8 cellular contexts compared by ENCODE assay signal in genomic region chr11:7512525-7513209, GRCh38. TPM values are rescaled to one million over a fixed set of nuclear protein-coding genes. Genes with fewer than 3 reads are reported as not detected.
A peak's percentile ranks its signal among the peaks of the same experiment; 100 is the strongest.
DNase-seq lines count a peak whose midpoint lies in the region; ATAC-seq and TF ChIP-seq lines count a peak whose summit lies in the region.

No MANE protein-coding gene starts in this region.

- peaks cover 0 to 9% of the 10 kb centered on the region in 2 donors for H3K36me3 Mint-ChIP-seq in activated naive CD4-positive, alpha-beta T cell treated with anti-CD3 and anti-CD28 coated beads, Interleukin-2, amount 50 U/mL, for 72 hours

- H3K27ac ChIP-seq in HUES6 (ENCODE audit: low read depth, low read length) (no peak overlapping the region), prostate gland (peak overlapping the region; percentile 86 to 91)

- TF ChIP-seq CTCF in GM06990 (IDR thresholded peaks at IDR 0.05; ENCODE audit: insufficient read depth, low read length, poor library complexity, severe bottlenecking) (peak; percentile 20), prostate gland (IDR thresholded peaks at IDR 0.05) (peak in 2 of 4 experiments; percentile 11 to 20)

- H3K4me1 ChIP-seq in HUES6 (ENCODE audit: control insufficient read depth, insufficient read depth, low read length) (peaks cover 7% of the 10 kb centered on the region), prostate gland (replicated peaks) (peaks cover 17% of the 10 kb centered on the region)

- POLR2A ChIA-PET in HEK293T (lab: Yijun Ruan, JAX) = no interaction called here

- H3K9ac ChIP-seq in HUES6 (ENCODE audit: low read length) = no peak overlapping the region

- no peaks in the 10 kb centered on the region for H3K36me3 ChIP-seq in GM06990 (ENCODE audit: control insufficient read depth, insufficient read depth, low read length)
- no peaks in the 10 kb centered on the region for H3K36me3 ChIP-seq in HUES6 (ENCODE audit: control insufficient read depth, insufficient read depth, low read length)
- H3K36me3 ChIP-seq in prostate gland = no peaks in the 10 kb centered on the region

- peak; percentile 8 for TF ChIP-seq POLR2A in prostate gland (IDR thresholded peaks at IDR 0.05)

- peak overlapping the region; percentile 97 for H3K4me3 ChIP-seq in GM06990 (replicated peaks; ENCODE audit: low read depth, low read length)
- peak overlapping the region; percentile 82 for H3K4me3 ChIP-seq in HUES6 (ENCODE audit: low read depth, low read length)
- peak overlapping the region; percentile 65 to 82 for H3K4me3 ChIP-seq in prostate gland

- CTCF ChIA-PET in HEK293T (lab: Yijun Ruan, JAX) = interaction anchor here (0.6 to 1.6 kb wide), 10 partner anchors 11 to 678 kb away, joined by 3 to 11 read pairs (median 3); no protein-coding TSS in a partner anchor

- peak overlapping the region; percentile 93 to 94 for H3K27ac Mint-ChIP-seq in activated naive CD4-positive, alpha-beta T cell treated with anti-CD3 and anti-CD28 coated beads, Interleukin-2, amount 50 U/mL, for 72 hours

- no peaks in the 10 kb centered on the region for H3K9me3 ChIP-seq in HUES6 (ENCODE audit: control insufficient read depth, insufficient read depth, low read depth, low read length)
- H3K9me3 ChIP-seq in prostate gland = no peaks in the 10 kb centered on the region

- ATAC-seq in GM21381 (IDR thresholded peaks at IDR 0.05; ENCODE audit: unreplicated experiment) (peak; percentile 63), left cardiac atrium (peak; percentile 63 to 70)
- ATAC-seq in activated naive CD4-positive, alpha-beta T cell treated with anti-CD3 and anti-CD28 coated beads, Interleukin-2, amount 50 U/mL, for 72 hours = peak; percentile 17 to 43

- peaks cover 0 to 8% of the 10 kb centered on the region in 2 donors for H3K9me3 Mint-ChIP-seq in activated naive CD4-positive, alpha-beta T cell treated with anti-CD3 and anti-CD28 coated beads, Interleukin-2, amount 50 U/mL, for 72 hours

- 3% methylated on average over 17 of the region's 17 CpGs for WGBS in prostate gland

- DNase-seq in GM06990 (ENCODE audit: extremely low read depth, insufficient read length) (peak; percentile 79), left cardiac atrium (peak; percentile 85), prostate gland (ENCODE audit: low spot score) (peak; percentile 49), NCI-H69 (lab: John Stamatoyannopoulos, UW) (no peak), HEK293T (ENCODE audit: extremely low spot score) (no peak)
- DNase-seq in activated naive CD4-positive, alpha-beta T cell treated with anti-CD3 and anti-CD28 coated beads, Interleukin-2, amount 50 U/mL, for 72 hours (ENCODE audit: low spot score in 2 of 2) = peak in 1 of 2 donors; percentile 12

- no peaks in the 10 kb centered on the region for H3K27me3 ChIP-seq in GM06990 (replicated peaks; ENCODE audit: control insufficient read depth, insufficient read depth, low read length)
- H3K27me3 ChIP-seq in HUES6 (ENCODE audit: control insufficient read depth, insufficient read depth, low read length) = peaks cover 27% of the 10 kb centered on the region
- H3K27me3 ChIP-seq in prostate gland (replicated peaks; ENCODE audit: insufficient read depth) = no peaks in the 10 kb centered on the region

- intact Hi-C loops in left cardiac atrium (cut with DNase I) (loop anchor here in 1 of 2 donors (5.0 kb wide), 2 partner anchors 45 to 65 kb away; no protein-coding TSS in a partner anchor), prostate gland (cut with DNase I) (loop anchor here (5.0 kb wide), 2 partner anchors 60 to 155 kb away; no protein-coding TSS in a partner anchor)

TF ChIP-seq in HEK293T, 16 proteins besides CTCF, POLR2A, EP300 and RAD21:
- no peak for TF ChIP-seq ARNT (IDR thresholded peaks at IDR 0.05)
- TF ChIP-seq SP1 (IDR thresholded peaks at IDR 0.05) = no peak
- no peak for TF ChIP-seq ZNF384 (IDR thresholded peaks at IDR 0.05)
- no peak for TF ChIP-seq TARDBP (IDR thresholded peaks at IDR 0.05)
TF ChIP-seq in HEK293T: peak in this region for 0.

RNA-seq across cellular contexts. Expression of gene PPFIBP2, which starts 1.1 kb away (rescaled TPM):
- total RNA-seq in activated naive CD4-positive, alpha-beta T cell treated with anti-CD3 and anti-CD28 coated beads, Interleukin-2, amount 50 U/mL, for 72 hours = 10 to 100 TPM; 13.7 to 19.9 TPM
- 10 to 100 TPM; 16.3 to 25.5 TPM for total RNA-seq in left cardiac atrium
- 10 to 100 TPM; 76.3 to 88.3 TPM for total RNA-seq in prostate gland

RNA-seq across cellular contexts. Expression of gene OLFML1, which starts 27.4 kb away (rescaled TPM):
- total RNA-seq in activated naive CD4-positive, alpha-beta T cell treated with anti-CD3 and anti-CD28 coated beads, Interleukin-2, amount 50 U/mL, for 72 hours = not detected
- total RNA-seq in left cardiac atrium = 10 to 100 TPM in 1 of 2 donors, 1 to 10 TPM in 1; 6.7 to 16.5 TPM
- 1 to 10 TPM; 3.5 to 4.4 TPM for total RNA-seq in prostate gland

Comparison
In these comparisons a context has a peak if more than half of its experiments do, and no peak if none do; other contexts are left out.
1. DNase-seq: peak in GM06990 (single experiment), left cardiac atrium (single experiment) and prostate gland (single experiment); none in NCI-H69 (single experiment) and HEK293T (single experiment).
2. RNA of gene OLFML1, which starts 27.4 kb away (total RNA-seq): 6.7 to 16.5 TPM in left cardiac atrium and 3.5 to 4.4 TPM in prostate gland; not detected in activated naive CD4-positive, alpha-beta T cell treated with anti-CD3 and anti-CD28 coated beads, Interleukin-2, amount 50 U/mL, for 72 hours; every median in the first group is over 4 times any median in the second.
3. Peak in every context shown above with its lines, with median percentiles within 50 percentile points of each other: H3K4me3 ChIP-seq and ATAC-seq.